ENCODE assay signal across 23 cellular contexts in the genomic region with DNA sequence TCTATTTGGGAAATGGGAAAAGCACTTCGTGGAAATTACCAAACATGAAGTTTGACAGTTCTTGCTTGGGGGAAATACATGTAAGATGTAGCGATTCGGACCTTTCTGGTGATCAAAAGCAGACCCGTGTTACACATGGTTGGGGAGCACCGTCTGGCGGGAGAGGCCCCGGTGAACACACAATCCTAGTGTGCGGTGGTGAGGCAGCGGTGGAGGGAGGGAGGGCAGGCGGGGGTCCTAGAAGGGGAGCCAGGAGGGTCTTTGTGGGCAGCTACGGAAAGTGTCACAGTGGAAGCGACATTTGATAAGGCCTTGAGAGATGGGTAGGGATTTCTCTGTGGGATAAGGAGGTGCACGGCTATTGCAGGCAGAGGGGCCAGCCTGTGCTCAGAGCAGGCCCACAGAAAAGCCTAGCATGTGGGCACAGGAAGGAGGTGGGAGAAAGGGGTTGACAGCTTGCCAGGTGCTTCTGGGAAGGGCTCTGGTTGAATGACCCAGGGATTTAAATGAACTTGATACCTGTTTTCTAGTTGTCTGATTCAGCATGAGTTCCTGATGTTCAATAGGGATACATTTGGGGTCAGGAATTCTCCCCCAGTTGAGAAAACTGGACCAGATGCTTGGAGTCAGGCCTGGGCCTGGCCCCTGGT. TPM values are rescaled to one million over a fixed set of nuclear protein-coding genes. Genes with fewer than 3 reads are reported as not detected.
DNase-seq lines count a peak whose midpoint lies in the region; ATAC-seq and TF ChIP-seq lines count a peak whose summit lies in the region.
"Had no signal": no experiment of that assay in that cellular context is flagged by ENCODE, and none has a peak within 500 bp of the region (broad histone marks: within the 10 kb centered on the region; RNA-seq: fewer than 3 reads in every experiment).

No MANE protein-coding gene starts in this region.

- H3K79me1 ChIP-seq in trophoblast cell (ENCODE audit: low read length), result no peaks in the 10 kb centered on the region

- H3K4me2 ChIP-seq in trophoblast cell (ENCODE audit: low read length), result no peak overlapping the region

- no peaks in the 10 kb centered on the region for H3K4me1 Mint-ChIP-seq in endodermal cell
- H3K4me1 Mint-ChIP-seq: activated naive CD4-positive, alpha-beta T cell treated with anti-CD3 and anti-CD28 coated beads, Interleukin-2, amount 10 ng/mL, durations not matched to agents 7 days and 5 days had no signal

- H4K8ac ChIP-seq in trophoblast cell (ENCODE audit: low read depth, low read length), result peak overlapping the region; percentile 46

- H3K36me3 Mint-ChIP-seq in endodermal cell (ENCODE audit: low read depth), result peaks cover 56% of the 10 kb centered on the region

- H2BK12ac ChIP-seq in trophoblast cell (ENCODE audit: low read length), result peak overlapping the region; percentile 42

- peak overlapping the region; percentile 64 for H3K27ac Mint-ChIP-seq in endodermal cell
- H3K27ac Mint-ChIP-seq: activated CD8-positive, alpha-beta T cell treated with anti-CD3 and anti-CD28 coated beads for 36 hours; activated naive CD4-positive, alpha-beta T cell treated with anti-CD3 and anti-CD28 coated beads, Interleukin-2, amount 10 ng/mL, durations not matched to agents 7 days and 5 days; activated T-helper 1 cell treated with anti-CD3 and anti-CD28 coated beads, Interleukin-12 subunit alpha, Interleukin-12 subunit beta, Interleukin-2, Interleukin-4 antibody, amounts not matched to agents 30 ng/mL and 10 ng/mL and 1 ng/mL, durations not matched to agents 14 hours and 24 hours and 36 hours; immature natural killer cell had no signal

- no peak overlapping the region for H3K23ac ChIP-seq in trophoblast cell (ENCODE audit: low read length)

- H2BK5ac ChIP-seq in trophoblast cell (ENCODE audit: low read depth, low read length, poor library complexity), result no peak overlapping the region

- no peak overlapping the region for H3K4ac ChIP-seq in trophoblast cell (ENCODE audit: low read depth, low read length)

- H4K91ac ChIP-seq in trophoblast cell (ENCODE audit: low read depth, low read length), result no peak overlapping the region

- DNase-seq in DMS 273 (lab: John Stamatoyannopoulos, UW; ENCODE audit: unreplicated experiment) (peak; percentile 28), DMS 273 treated with DMSO at 0.1 percent for 48 hours (lab: John Stamatoyannopoulos, UW) (no peak), NCI-H69 (lab: John Stamatoyannopoulos, UW) (peak; percentile 42), endodermal cell (no peak), trophoblast cell (no peak), T-helper 9 cell (no peak), NCI-H146 (lab: John Stamatoyannopoulos, UW) (no peak)
- DNase-seq: activated CD8-positive, alpha-beta memory T cell treated with anti-CD3 and anti-CD28 coated beads, Interleukin-2, amount 50 U/mL, for 48 hours; activated CD8-positive, alpha-beta T cell treated with anti-CD3 and anti-CD28 coated beads for 36 hours; activated naive CD4-positive, alpha-beta T cell treated with anti-CD3 and anti-CD28 coated beads, Interleukin-2, amount 10 ng/mL, durations not matched to agents 7 days and 5 days; body of pancreas; C1 segment of cervical spinal cord; immature natural killer cell; naive B cell; NCI-H1417 treated with DMSO at 0.1 percent for 48 hours; NCI-H510A treated with DMSO at 0.1 percent for 48 hours; SHP77; stimulated activated CD4-positive, alpha-beta T cell treated with anti-CD3 and anti-CD28 coated beads, Interleukin-4, amount 100 ng/mL, for 4 hours had no signal

- no peak overlapping the region for H4K12ac ChIP-seq in trophoblast cell (ENCODE audit: low read depth, low read length)

- no peak overlapping the region for H2AFZ ChIP-seq in trophoblast cell (ENCODE audit: insufficient read depth, low read length, poor library complexity)

- no peaks in the 10 kb centered on the region for H3K9me3 ChIP-seq in endodermal cell (ENCODE audit: control insufficient read depth, low read length)
- H3K9me3 ChIP-seq in trophoblast cell (ENCODE audit: insufficient read depth, low read depth, low read length), result no peaks in the 10 kb centered on the region
- H3K9me3 ChIP-seq: body of pancreas, HAP-1, upper lobe of left lung had no signal

- H3K9me3 Mint-ChIP-seq in endodermal cell, result no peaks in the 10 kb centered on the region
- H3K9me3 Mint-ChIP-seq: activated CD8-positive, alpha-beta T cell treated with anti-CD3 and anti-CD28 coated beads for 36 hours; activated naive CD4-positive, alpha-beta T cell treated with anti-CD3 and anti-CD28 coated beads, Interleukin-2, amount 10 ng/mL, durations not matched to agents 7 days and 5 days; activated T-helper 1 cell treated with anti-CD3 and anti-CD28 coated beads, Interleukin-12 subunit alpha, Interleukin-12 subunit beta, Interleukin-2, Interleukin-4 antibody, amounts not matched to agents 30 ng/mL and 10 ng/mL and 1 ng/mL, durations not matched to agents 14 hours and 24 hours and 36 hours; immature natural killer cell; naive B cell had no signal

- no peak overlapping the region for H3K4me3 Mint-ChIP-seq in endodermal cell
- H3K4me3 Mint-ChIP-seq: activated CD8-positive, alpha-beta T cell treated with anti-CD3 and anti-CD28 coated beads for 36 hours; activated naive CD4-positive, alpha-beta T cell treated with anti-CD3 and anti-CD28 coated beads, Interleukin-2, amount 10 ng/mL, durations not matched to agents 7 days and 5 days; activated T-helper 1 cell treated with anti-CD3 and anti-CD28 coated beads, Interleukin-12 subunit alpha, Interleukin-12 subunit beta, Interleukin-2, Interleukin-4 antibody, amounts not matched to agents 30 ng/mL and 10 ng/mL and 1 ng/mL, durations not matched to agents 14 hours and 24 hours and 36 hours; immature natural killer cell; naive B cell had no signal

- H3K27me3 Mint-ChIP-seq in endodermal cell (ENCODE audit: insufficient read depth), result no peaks in the 10 kb centered on the region
- H3K27me3 Mint-ChIP-seq: activated CD8-positive, alpha-beta T cell treated with anti-CD3 and anti-CD28 coated beads for 36 hours; activated naive CD4-positive, alpha-beta T cell treated with anti-CD3 and anti-CD28 coated beads, Interleukin-2, amount 10 ng/mL, durations not matched to agents 7 days and 5 days; naive B cell had no signal

- H3K36me3 ChIP-seq in endodermal cell (ENCODE audit: control insufficient read depth, insufficient read depth, low read length) (peaks cover 49% of the 10 kb centered on the region), trophoblast cell (ENCODE audit: control insufficient read depth in 1 of 2, insufficient read depth in 2 of 2, low read length in 2 of 2) (peaks cover 57 to 70% of the 10 kb centered on the region in 2 experiments)

- no peak overlapping the region for H3K18ac ChIP-seq in trophoblast cell (ENCODE audit: low read length)

- H3K9ac ChIP-seq in endodermal cell (ENCODE audit: extremely low read depth, low read length, poor library complexity, severe bottlenecking) (no peak overlapping the region), trophoblast cell (ENCODE audit: low read length) (no peak overlapping the region)

- no peak for TF ChIP-seq CTCF in endodermal cell (conservative IDR thresholded peaks at IDR 0.05)

- H2AK5ac ChIP-seq in trophoblast cell (ENCODE audit: low read length), result no peak overlapping the region

- no peaks in the 10 kb centered on the region for H3K27me3 ChIP-seq in endodermal cell (ENCODE audit: control insufficient read depth, insufficient read depth, low read length, poor library complexity, severe bottlenecking)
- H3K27me3 ChIP-seq in trophoblast cell (ENCODE audit: insufficient read depth, low read length), result no peaks in the 10 kb centered on the region
- H3K27me3 ChIP-seq: body of pancreas, upper lobe of left lung had no signal

- H3K14ac ChIP-seq in trophoblast cell (ENCODE audit: low read length), result no peak overlapping the region

- no peak overlapping the region for H2BK120ac ChIP-seq in trophoblast cell (ENCODE audit: insufficient read depth, low read length, poor library complexity)

- 95 to 96% methylated on average over 13 of the region's 13 CpGs for WGBS in endodermal cell (ENCODE audit: insufficient coverage in 1 of 2, insufficient read length in 1 of 2), 2 experiments
- no CpG with 5 or more reads among the region's 13 CpGs for WGBS in trophoblast cell (ENCODE audit: extremely low coverage, insufficient coverage, insufficient read length)

- H3K4me1 ChIP-seq in endodermal cell (ENCODE audit: control insufficient read depth, insufficient read depth, low read length), result no peaks in the 10 kb centered on the region
- H3K4me1 ChIP-seq in trophoblast cell (ENCODE audit: control insufficient read depth in 1 of 2, insufficient read depth in 2 of 2, low read length in 2 of 2), result peaks cover 3 to 4% of the 10 kb centered on the region in 2 experiments
- H3K4me1 ChIP-seq: body of pancreas, HAP-1 had no signal

- no peaks in the 10 kb centered on the region for H3K79me2 ChIP-seq in trophoblast cell (ENCODE audit: control insufficient read depth, insufficient read depth, low read length, poor library complexity)

- H3K27ac ChIP-seq in endodermal cell (ENCODE audit: low read depth, low read length), result no peak overlapping the region
- no peak overlapping the region for H3K27ac ChIP-seq in trophoblast cell (ENCODE audit: low read depth, low read length)
- H3K27ac ChIP-seq: 22Rv1, body of pancreas had no signal

- no peak for ATAC-seq in HG03196 (IDR thresholded peaks at IDR 0.05; ENCODE audit: unreplicated experiment)
- ATAC-seq: activated CD8-positive, alpha-beta T cell treated with anti-CD3 and anti-CD28 coated beads for 36 hours; body of pancreas had no signal

- H3K4me3 ChIP-seq in endodermal cell (ENCODE audit: low read length), result no peak overlapping the region
- H3K4me3 ChIP-seq in trophoblast cell (ENCODE audit: low read depth, low read length), result no peak overlapping the region
- H3K4me3 ChIP-seq: body of pancreas, HAP-1, upper lobe of left lung had no signal

RNA-seq across cellular contexts. Expression of a gene that starts 7.2 kb away (rescaled TPM):
- 10 to 100 TPM; 12.8 to 22.6 TPM for total RNA-seq in endodermal cell
- 31.2 TPM for polyA plus RNA-seq in endodermal cell (2013, experiment 1 of 2)
- 32.0 TPM for polyA plus RNA-seq in endodermal cell (2013, experiment 2 of 2)
- polyA plus RNA-seq in trophoblast cell (2013), result 28.5 and 28.6 TPM in 2 replicates

RNA-seq across cellular contexts. Expression of a gene that starts 7.5 kb away (rescaled TPM):
- total RNA-seq in endodermal cell, result 10 to 100 TPM; 24.9 to 28.2 TPM
- 63.3 TPM for polyA plus RNA-seq in endodermal cell (2013, experiment 1 of 2)
- polyA plus RNA-seq in endodermal cell (2013, experiment 2 of 2), result 58.3 TPM
- polyA plus RNA-seq in trophoblast cell (2013), result 21.0 and 23.1 TPM in 2 replicates

Comparison
In these comparisons a context has a peak if more than half of its experiments do, and no peak if none do; other contexts are left out.
1. DNase-seq: peak in DMS 273 (single experiment) and NCI-H69 (single experiment); none in DMS 273 treated with DMSO at 0.1 percent for 48 hours (single experiment), endodermal cell (single experiment), trophoblast cell (0 of 2), T-helper 9 cell (single experiment) and NCI-H146 (single experiment).